Comparison of ENCODE assay signal across 2 cellular contexts in genomic region chr14:57865450-57866198, GRCh38.
TF ChIP-seq lines count a peak whose summit lies in the region.

SLC35F4 (minus strand) TSS chr14:57866092.

TF ChIP-seq in SK-N-SH, 30 proteins besides CTCF, POLR2A, EP300 and RAD21 (continued from another document):
- TF ChIP-seq FOXM1 (IDR thresholded peaks at IDR 0.05; ENCODE audit: low read depth) = no peak

TF ChIP-seq in SK-N-SH treated with all-trans-retinoic acid at 6 μM for 48 hours, 23 proteins besides CTCF, POLR2A, EP300 and RAD21 (continued from another document):
- TF ChIP-seq CREB5 (CRISPR knock-in tag; IDR thresholded peaks at IDR 0.05; ENCODE audit: low read depth) (no peak), TCF4 (CRISPR knock-in tag; IDR thresholded peaks at IDR 0.05; ENCODE audit: borderline replicate concordance) (no peak), ZFP3 (CRISPR knock-in tag; IDR thresholded peaks at IDR 0.05) (no peak), TOX (CRISPR knock-in tag; IDR thresholded peaks at IDR 0.05; ENCODE audit: borderline replicate concordance) (no peak), TSHZ2 (CRISPR knock-in tag; IDR thresholded peaks at IDR 0.05) (no peak), GLIS3 (CRISPR knock-in tag; IDR thresholded peaks at IDR 0.05) (no peak)
